ENCODE assay signal across 18 cellular contexts in genomic region chr13:110368408-110368807, GRCh38.
"Had no signal": no experiment of that assay in that cellular context is flagged by ENCODE, and none has a peak within 500 bp of the region (broad histone marks: within the 10 kb centered on the region; RNA-seq: fewer than 3 reads in every experiment).

No MANE protein-coding gene starts in this region.

- H3K4me3 Mint-ChIP-seq: activated CD4-positive, alpha-beta memory T cell treated with anti-CD3 and anti-CD28 coated beads for 36 hours; activated naive CD8-positive, alpha-beta T cell; activated T-cell treated with anti-CD3 and anti-CD28 coated beads, Interleukin-2, amount 50 U/mL, for 4 hours; endodermal cell; T-cell had no signal

- H3K36me3 Mint-ChIP-seq: activated CD4-positive, alpha-beta memory T cell treated with anti-CD3 and anti-CD28 coated beads for 36 hours; activated naive CD8-positive, alpha-beta T cell; T-cell had no signal

- H3K9me3 Mint-ChIP-seq: activated CD4-positive, alpha-beta memory T cell treated with anti-CD3 and anti-CD28 coated beads for 36 hours; activated T-cell treated with anti-CD3 and anti-CD28 coated beads, Interleukin-2, amount 50 U/mL, for 4 hours; endodermal cell; T-cell had no signal

- H3K36me3 ChIP-seq: left ventricle myocardium inferior, ovary, stomach had no signal

- H3K27ac Mint-ChIP-seq: activated CD4-positive, alpha-beta memory T cell treated with anti-CD3 and anti-CD28 coated beads for 36 hours; activated naive CD8-positive, alpha-beta T cell; endodermal cell; T-cell had no signal

- H3K4me1 Mint-ChIP-seq: T-cell had no signal

- H3K27me3 ChIP-seq: ovary, tibial nerve had no signal

- H3K9me3 ChIP-seq: left ventricle myocardium inferior, ovary, stomach, tibial nerve had no signal

- FAIRE-seq: kidney had no signal

- H3K27ac ChIP-seq: dorsolateral prefrontal cortex, ovary, VCaP had no signal

- H3K4me3 ChIP-seq: dorsolateral prefrontal cortex, left ventricle myocardium inferior, ovary, stomach, tibial nerve had no signal

- DNase-seq: activated CD4-positive, alpha-beta memory T cell treated with anti-CD3 and anti-CD28 coated beads for 36 hours; activated CD4-positive, alpha-beta T cell treated with anti-CD3 and anti-CD28 coated beads for 1 hour; activated gamma-delta T cell; activated T-cell treated with anti-CD3 and anti-CD28 coated beads, Interleukin-2, amount 50 U/mL, for 4 hours; dorsolateral prefrontal cortex; endodermal cell; erythroblast; hippocampal formation; kidney; left ventricle myocardium inferior; mesendoderm; ovary; stimulated activated CD4-positive, alpha-beta T cell treated with anti-CD3 and anti-CD28 coated beads, Interleukin-1b, Interleukin-23, amount 100 ng/mL, for 48 hours; stomach; T-cell had no signal
